37 cellular contexts compared by ENCODE assay signal in genomic region chr6:85069577-85069976, GRCh38.
"Had no signal": no experiment of that assay in that cellular context is flagged by ENCODE, and none has a peak within 500 bp of the region (broad histone marks: within the 10 kb centered on the region; RNA-seq: fewer than 3 reads in every experiment).

No MANE protein-coding gene starts in this region.

- H3K4me3 ChIP-seq: adrenal gland, body of pancreas, breast epithelium had no signal

- H3K27ac Mint-ChIP-seq: activated B cell treated with CpG ODN at 0.5 μM for 24 hours; activated CD4-positive, alpha-beta memory T cell treated with anti-CD3 and anti-CD28 coated beads for 36 hours; activated CD4-positive, alpha-beta T cell treated with anti-CD3 and anti-CD28 coated beads, Interleukin-2, amount 10 ng/mL, durations not matched to agents 24 days and 14 days; activated CD8-positive, alpha-beta T cell treated with anti-CD3 and anti-CD28 coated beads for 36 hours; activated naive CD4-positive, alpha-beta T cell treated with anti-CD3 and anti-CD28 coated beads for 36 hours; activated naive CD4-positive, alpha-beta T cell treated with anti-CD3 and anti-CD28 coated beads, Interleukin-2, amount 50 U/mL, for 72 hours; activated naive CD8-positive, alpha-beta T cell treated with anti-CD3 and anti-CD28 coated beads for 36 hours; activated T-cell treated with anti-CD3 and anti-CD28 coated beads, Interleukin-2, amount 50 U/mL, for 72 hours; activated T-helper 1 cell treated with anti-CD3 and anti-CD28 coated beads, Interleukin-12 subunit alpha, Interleukin-12 subunit beta, Interleukin-2, Interleukin-4 antibody, amounts not matched to agents 30 ng/mL and 10 ng/mL and 1 ng/mL, durations not matched to agents 14 hours and 24 hours and 36 hours; activated T-helper 17 cell treated with anti-CD3 and anti-CD28 coated beads, Interleukin-2, amount 50 U/mL, for 72 hours; T-helper 1 cell treated with Interleukin-12 subunit alpha and Interleukin-12 subunit beta and Interleukin-4 antibody, amounts not matched to agents 30 μg/mL and 1 μg/mL, for 36 hours; T-helper 2 cell treated with Interferon-gamma antibody and Interleukin-4, amounts not matched to agents 5 μg/mL and 100 μg/mL, for 36 hours had no signal

- FAIRE-seq: astrocyte, TTC549 had no signal

- H3K36me3 Mint-ChIP-seq: activated CD4-positive, alpha-beta memory T cell treated with anti-CD3 and anti-CD28 coated beads for 36 hours; activated naive CD8-positive, alpha-beta T cell treated with anti-CD3 and anti-CD28 coated beads for 36 hours had no signal

- H3K27ac ChIP-seq: adrenal gland, body of pancreas, brain microvascular endothelial cell, breast epithelium, VCaP had no signal

- H3K4me3 Mint-ChIP-seq: activated B cell treated with CpG ODN at 0.5 μM for 24 hours; activated CD4-positive, alpha-beta memory T cell treated with anti-CD3 and anti-CD28 coated beads for 36 hours; activated CD4-positive, alpha-beta T cell treated with anti-CD3 and anti-CD28 coated beads, Interleukin-2, amount 10 ng/mL, durations not matched to agents 24 days and 14 days; activated CD8-positive, alpha-beta T cell treated with anti-CD3 and anti-CD28 coated beads for 36 hours; activated naive CD4-positive, alpha-beta T cell treated with anti-CD3 and anti-CD28 coated beads for 36 hours; activated naive CD8-positive, alpha-beta T cell treated with anti-CD3 and anti-CD28 coated beads for 36 hours; activated T-cell treated with anti-CD3 and anti-CD28 coated beads, Interleukin-2, amount 50 U/mL, for 4 hours; activated T-cell treated with anti-CD3 and anti-CD28 coated beads, Interleukin-2, amount 50 U/mL, for 72 hours; activated T-helper 1 cell treated with anti-CD3 and anti-CD28 coated beads, Interleukin-12 subunit alpha, Interleukin-12 subunit beta, Interleukin-2, Interleukin-4 antibody, amounts not matched to agents 30 ng/mL and 10 ng/mL and 1 ng/mL, durations not matched to agents 14 hours and 24 hours and 36 hours; activated T-helper 17 cell treated with anti-CD3 and anti-CD28 coated beads, Interleukin-2, amount 50 U/mL, for 72 hours; T-helper 1 cell treated with Interleukin-12 subunit alpha and Interleukin-12 subunit beta and Interleukin-4 antibody, amounts not matched to agents 30 μg/mL and 1 μg/mL, for 36 hours; T-helper 2 cell treated with Interferon-gamma antibody and Interleukin-4, amounts not matched to agents 5 μg/mL and 100 μg/mL, for 36 hours had no signal

- H3K36me3 ChIP-seq: adrenal gland, brain microvascular endothelial cell, breast epithelium had no signal

- DNase-seq: activated B cell treated with CpG ODN at 0.5 μM for 24 hours; activated CD4-positive, alpha-beta memory T cell treated with anti-CD3 and anti-CD28 coated beads for 36 hours; activated CD4-positive, alpha-beta T cell treated with anti-CD3 and anti-CD28 coated beads for 4 hours; activated CD4-positive, alpha-beta T cell treated with anti-CD3 and anti-CD28 coated beads, Interleukin-2, amount 10 ng/mL, durations not matched to agents 24 days and 14 days; activated CD4-positive, alpha-beta T cell treated with anti-CD3 and anti-CD28 coated beads, Interleukin-2, amount 50 U/mL, for 1 hour; activated CD4-positive, alpha-beta T cell treated with anti-CD3 and anti-CD28 coated beads, Interleukin-2, amount 50 U/mL, for 4 hours; activated CD4-positive, CD25-positive, alpha-beta regulatory T cell treated with anti-CD3 and anti-CD28 coated beads, Interleukin-2, amount 50 U/mL, for 72 hours; activated CD8-positive, alpha-beta memory T cell treated with anti-CD3 and anti-CD28 coated beads, Interleukin-2, amount 50 U/mL, for 4 hours; activated CD8-positive, alpha-beta T cell treated with anti-CD3 and anti-CD28 coated beads for 36 hours; activated effector memory CD4-positive, alpha-beta T cell treated with anti-CD3 and anti-CD28 coated beads, Interleukin-2, amount 50 U/mL, for 16 hours; activated gamma-delta T cell treated with Interleukin-2 at 50 U/mL for 16 hours; activated naive CD4-positive, alpha-beta T cell; activated naive CD4-positive, alpha-beta T cell treated with anti-CD3 and anti-CD28 coated beads for 36 hours; activated naive CD4-positive, alpha-beta T cell treated with anti-CD3 and anti-CD28 coated beads, Interleukin-2, amount 50 U/mL, for 16 hours; activated naive CD8-positive, alpha-beta T cell treated with anti-CD3 and anti-CD28 coated beads for 36 hours; activated T-cell treated with anti-CD3 and anti-CD28 coated beads for 4 hours; activated T-cell treated with anti-CD3 and anti-CD28 coated beads, Interleukin-2, amount 50 U/mL, for 1 hour; activated T-cell treated with anti-CD3 and anti-CD28 coated beads, Interleukin-2, amount 50 U/mL, for 4 hours; activated T-cell treated with anti-CD3 and anti-CD28 coated beads, Interleukin-2, amount 50 U/mL, for 72 hours; adrenal gland; amniotic stem cell; aorta; body of pancreas; brain microvascular endothelial cell; central memory CD4-positive, alpha-beta T cell; T-helper 1 cell; T-helper 2 cell; T-helper 9 cell had no signal

- ATAC-seq: activated CD8-positive, alpha-beta T cell treated with anti-CD3 and anti-CD28 coated beads for 36 hours; activated naive CD4-positive, alpha-beta T cell treated with anti-CD3 and anti-CD28 coated beads, Interleukin-2, amount 50 U/mL, for 72 hours; activated T-cell treated with anti-CD3 and anti-CD28 coated beads, Interleukin-2, amount 50 U/mL, for 4 hours; activated T-cell treated with anti-CD3 and anti-CD28 coated beads, Interleukin-2, amount 50 U/mL, for 72 hours; activated T-helper 17 cell treated with anti-CD3 and anti-CD28 coated beads, Interleukin-2, amount 50 U/mL, for 72 hours; body of pancreas had no signal

- H3K27me3 Mint-ChIP-seq: activated B cell treated with CpG ODN at 0.5 μM for 24 hours; activated CD4-positive, alpha-beta memory T cell treated with anti-CD3 and anti-CD28 coated beads for 36 hours; activated CD4-positive, alpha-beta T cell treated with anti-CD3 and anti-CD28 coated beads, Interleukin-2, amount 10 ng/mL, durations not matched to agents 24 days and 14 days; activated CD8-positive, alpha-beta T cell treated with anti-CD3 and anti-CD28 coated beads for 36 hours; activated T-helper 17 cell treated with anti-CD3 and anti-CD28 coated beads, Interleukin-2, amount 50 U/mL, for 72 hours had no signal

- H3K27me3 ChIP-seq: adrenal gland, body of pancreas, brain microvascular endothelial cell, breast epithelium had no signal

- H3K9me3 ChIP-seq: adrenal gland, body of pancreas had no signal

- H3K4me1 Mint-ChIP-seq: activated B cell treated with CpG ODN at 0.5 μM for 24 hours; activated CD4-positive, alpha-beta T cell treated with anti-CD3 and anti-CD28 coated beads, Interleukin-2, amount 10 ng/mL, durations not matched to agents 24 days and 14 days; activated naive CD8-positive, alpha-beta T cell treated with anti-CD3 and anti-CD28 coated beads for 36 hours; activated T-helper 17 cell treated with anti-CD3 and anti-CD28 coated beads, Interleukin-2, amount 50 U/mL, for 72 hours had no signal

- H3K4me1 ChIP-seq: adrenal gland, body of pancreas, breast epithelium had no signal

- H3K9me3 Mint-ChIP-seq: activated CD4-positive, alpha-beta memory T cell treated with anti-CD3 and anti-CD28 coated beads for 36 hours; activated CD8-positive, alpha-beta T cell treated with anti-CD3 and anti-CD28 coated beads for 36 hours; activated naive CD4-positive, alpha-beta T cell treated with anti-CD3 and anti-CD28 coated beads for 36 hours; activated naive CD8-positive, alpha-beta T cell treated with anti-CD3 and anti-CD28 coated beads for 36 hours; activated T-helper 1 cell treated with anti-CD3 and anti-CD28 coated beads, Interleukin-12 subunit alpha, Interleukin-12 subunit beta, Interleukin-2, Interleukin-4 antibody, amounts not matched to agents 30 ng/mL and 10 ng/mL and 1 ng/mL, durations not matched to agents 14 hours and 24 hours and 36 hours had no signal
